15 cellular contexts compared by ENCODE assay signal in the genomic region with DNA sequence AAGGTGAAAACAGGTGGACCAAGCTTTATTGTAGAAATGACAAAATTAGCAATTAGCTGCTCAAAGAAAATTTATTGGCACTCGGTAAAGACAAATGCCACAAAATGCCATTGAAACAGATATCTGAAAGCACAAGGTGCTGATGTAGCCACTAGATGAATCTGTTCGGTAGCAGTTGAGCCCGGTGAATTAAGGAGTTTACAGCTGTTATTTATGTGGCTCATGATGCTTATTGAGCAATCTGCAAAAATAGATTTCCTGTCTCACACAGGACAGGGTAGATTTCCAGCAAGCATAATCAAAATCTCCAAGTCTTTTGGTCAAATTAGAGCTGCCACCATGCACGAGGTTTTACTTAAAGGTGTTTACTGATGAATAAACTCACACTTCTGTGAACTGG.
DNase-seq lines count a peak whose midpoint lies in the region; ATAC-seq and TF ChIP-seq lines count a peak whose summit lies in the region.
"Had no signal": no experiment of that assay in that cellular context is flagged by ENCODE, and none has a peak within 500 bp of the region (broad histone marks: within the 10 kb centered on the region; RNA-seq: fewer than 3 reads in every experiment).

No MANE protein-coding gene starts in this region.

- POLR2A ChIA-PET in naive thymus-derived CD4-positive, alpha-beta T cell (lab: Charles Lee) = no interaction called here

- H3K27ac Mint-ChIP-seq in naive thymus-derived CD4-positive, alpha-beta T cell = no peak overlapping the region
- H3K27ac Mint-ChIP-seq: B cell; CD4-positive, alpha-beta memory T cell; H9 had no signal

- 0 out of 22 replicates have a peak overlapping the region, but pooled peaks of 1 of the 11 experiments have one; percentile 10 for H3K9ac ChIP-seq in BLaER1 treated with 17β-estradiol and CSF1 and Interleukin-3, amounts not matched to agents 10 nM and 100 nM
- H3K9ac ChIP-seq in MM.1S (ENCODE audit: low read length) = peak overlapping the region; percentile 12; the same call in 1 of the 2 replicates

- peaks cover 12% of the 10 kb centered on the region for H3F3A ChIP-seq in MM.1S (ENCODE audit: insufficient read depth, low read length)

- TF ChIP-seq CTCF in MM.1S (IDR thresholded peaks at IDR 0.05; ENCODE audit: low read length) (no peak), fibroblast of pulmonary artery (IDR thresholded peaks at IDR 0.05; ENCODE audit: low read length, missing control alignments) (no peak), GM13976 (IDR thresholded peaks at IDR 0.05; ENCODE audit: borderline replicate concordance, control extremely low read depth, extremely low read depth, insufficient read depth, missing control alignments) (no peak)

- H3K27ac ChIP-seq in BLaER1 treated with 17β-estradiol and CSF1 and Interleukin-3, amounts not matched to agents 10 nM and 100 nM = no peak overlapping the region; a peak in 1 of 22 replicates
- peak overlapping the region; percentile 59; the same call in 1 of the 2 replicates for H3K27ac ChIP-seq in MM.1S (ENCODE audit: low read length)
- H3K27ac ChIP-seq in naive thymus-derived CD4-positive, alpha-beta T cell (ENCODE audit: low read depth, low read length) = no peak overlapping the region
- H3K27ac ChIP-seq: C4-2B had no signal

- H3K4me1 ChIP-seq in BLaER1 treated with 17β-estradiol and CSF1 and Interleukin-3, amounts not matched to agents 10 nM and 100 nM = peaks cover 0 to 28% (median 5%) of the 10 kb centered on the region in 10 experiments; a peak in 10 of 20 replicates
- H3K4me1 ChIP-seq in MM.1S (ENCODE audit: low read length) = peaks cover 33% of the 10 kb centered on the region
- H3K4me1 ChIP-seq in naive thymus-derived CD4-positive, alpha-beta T cell (ENCODE audit: control insufficient read depth in 2 of 2, insufficient read depth in 2 of 2, low read length in 2 of 2) = no peaks in the 10 kb centered on the region

- in situ Hi-C loops in GM13976 (cut with MboI; ENCODE audit: low sequenced_read_pairs, unreplicated experiment) = no loop called here

- no peaks in the 10 kb centered on the region for H3K9me3 Mint-ChIP-seq in naive thymus-derived CD4-positive, alpha-beta T cell
- H3K9me3 Mint-ChIP-seq: H9 had no signal

- no peaks in the 10 kb centered on the region for H3K4me1 Mint-ChIP-seq in naive thymus-derived CD4-positive, alpha-beta T cell
- H3K4me1 Mint-ChIP-seq: B cell; CD4-positive, alpha-beta memory T cell; H9 had no signal

- H2AFZ ChIP-seq in MM.1S (ENCODE audit: low read length) = peak overlapping the region; percentile 1; the same call in 1 of the 2 replicates

- CTCF ChIA-PET in naive thymus-derived CD4-positive, alpha-beta T cell (lab: Charles Lee) = no interaction called here

- H3K79me2 ChIP-seq in MM.1S (ENCODE audit: low read length) = no peaks in the 10 kb centered on the region

- ATAC-seq in sciatic nerve = peak; percentile 63
- ATAC-seq in HG03139 (IDR thresholded peaks at IDR 0.05; ENCODE audit: unreplicated experiment) = no peak
- ATAC-seq in naive thymus-derived CD4-positive, alpha-beta T cell = no peak
- ATAC-seq: GM12878 had no signal

- H3K4me2 ChIP-seq in BLaER1 treated with 17β-estradiol and CSF1 and Interleukin-3, amounts not matched to agents 10 nM and 100 nM = peak overlapping the region in 7 of 11 experiments; percentile 30 to 67 (median 58); a peak in 11 of 22 replicates
- peak overlapping the region; percentile 50 for H3K4me2 ChIP-seq in MM.1S (ENCODE audit: low read depth, low read length)

- DNase-seq in MM.1S = peak; percentile 91
- peak; percentile 24 for DNase-seq in fibroblast of pulmonary artery (ENCODE audit: low read depth)
- no peak for DNase-seq in sciatic nerve (ENCODE audit: low spot score)
- no peak for DNase-seq in naive thymus-derived CD4-positive, alpha-beta T cell
- DNase-seq in foreskin melanocyte = no peak
- DNase-seq in GM13976 (ENCODE audit: low spot score) = no peak
- DNase-seq: CD4-positive, alpha-beta memory T cell; DMS79; GOT3; H9 had no signal

- H3K4me3 Mint-ChIP-seq in naive thymus-derived CD4-positive, alpha-beta T cell = no peak overlapping the region
- H3K4me3 Mint-ChIP-seq: B cell; CD4-positive, alpha-beta memory T cell; H9 had no signal

- H3K9me3 ChIP-seq in BLaER1 treated with 17β-estradiol and CSF1 and Interleukin-3, amounts not matched to agents 10 nM and 100 nM (replicated peaks in 1 of 11) = no peaks in the 10 kb centered on the region
- H3K9me3 ChIP-seq in MM.1S (replicated peaks; ENCODE audit: insufficient read depth, low read length) = no peaks in the 10 kb centered on the region
- H3K9me3 ChIP-seq in naive thymus-derived CD4-positive, alpha-beta T cell (ENCODE audit: control insufficient read depth in 2 of 3, low read length in 3 of 3) = no peaks in the 10 kb centered on the region

- H3K27me3 Mint-ChIP-seq in naive thymus-derived CD4-positive, alpha-beta T cell = peaks cover 0 to 7% (median 4%) of the 10 kb centered on the region in 5 donors

- intact Hi-C loops in sciatic nerve (cut with DNase I) = no loop called here
- intact Hi-C loops in naive thymus-derived CD4-positive, alpha-beta T cell (cut with micrococcal nuclease) = no loop called here

- H3K27me3 ChIP-seq in BLaER1 treated with 17β-estradiol and CSF1 and Interleukin-3, amounts not matched to agents 10 nM and 100 nM = no peaks in the 10 kb centered on the region
- H3K27me3 ChIP-seq in MM.1S (replicated peaks; ENCODE audit: insufficient read depth, low read length) = no peaks in the 10 kb centered on the region
- H3K27me3 ChIP-seq in naive thymus-derived CD4-positive, alpha-beta T cell (ENCODE audit: control insufficient read depth in 2 of 2, insufficient read depth in 2 of 2, low read length in 2 of 2) = no peaks in the 10 kb centered on the region

- no peaks in the 10 kb centered on the region for H3K36me3 ChIP-seq in BLaER1 treated with 17β-estradiol and CSF1 and Interleukin-3, amounts not matched to agents 10 nM and 100 nM
- H3K36me3 ChIP-seq in MM.1S (replicated peaks; ENCODE audit: insufficient read depth, low read length) = no peaks in the 10 kb centered on the region
- H3K36me3 ChIP-seq in naive thymus-derived CD4-positive, alpha-beta T cell (ENCODE audit: control insufficient read depth in 2 of 3, insufficient read depth in 3 of 3, low read length in 3 of 3) = no peaks in the 10 kb centered on the region

- no peak overlapping the region for H3K4me3 ChIP-seq in BLaER1 treated with 17β-estradiol and CSF1 and Interleukin-3, amounts not matched to agents 10 nM and 100 nM
- 0 out of 2 replicates have a peak overlapping the region, but pooled peaks have one; percentile 3 for H3K4me3 ChIP-seq in MM.1S (ENCODE audit: low read length)
- no peak overlapping the region for H3K4me3 ChIP-seq in fibroblast of pulmonary artery (replicated peaks; ENCODE audit: low read depth, low read length)
- H3K4me3 ChIP-seq in naive thymus-derived CD4-positive, alpha-beta T cell (ENCODE audit: low read length) = no peak overlapping the region
- H3K4me3 ChIP-seq: GM12878 had no signal

- no peaks in the 10 kb centered on the region for H3K36me3 Mint-ChIP-seq in naive thymus-derived CD4-positive, alpha-beta T cell
- H3K36me3 Mint-ChIP-seq: CD4-positive, alpha-beta memory T cell had no signal

- H3K9me2 ChIP-seq in MM.1S (replicated peaks; ENCODE audit: insufficient read depth, low read length) = no peaks in the 10 kb centered on the region

- no peaks in the 10 kb centered on the region for H4K20me1 ChIP-seq in BLaER1 treated with 17β-estradiol and CSF1 and Interleukin-3, amounts not matched to agents 10 nM and 100 nM
- H4K20me1 ChIP-seq in MM.1S (ENCODE audit: insufficient read depth, low read length) = no peaks in the 10 kb centered on the region

Comparison
In these comparisons a context has a peak if more than half of its experiments do, and no peak if none do; other contexts are left out.
1. DNase-seq: peak in MM.1S (single experiment) and fibroblast of pulmonary artery (single experiment); none in sciatic nerve (single experiment), naive thymus-derived CD4-positive, alpha-beta T cell (0 of 9), foreskin melanocyte (single experiment) and GM13976 (single experiment).